Comparison of ENCODE assay signal across 20 cellular contexts in the genomic region with DNA sequence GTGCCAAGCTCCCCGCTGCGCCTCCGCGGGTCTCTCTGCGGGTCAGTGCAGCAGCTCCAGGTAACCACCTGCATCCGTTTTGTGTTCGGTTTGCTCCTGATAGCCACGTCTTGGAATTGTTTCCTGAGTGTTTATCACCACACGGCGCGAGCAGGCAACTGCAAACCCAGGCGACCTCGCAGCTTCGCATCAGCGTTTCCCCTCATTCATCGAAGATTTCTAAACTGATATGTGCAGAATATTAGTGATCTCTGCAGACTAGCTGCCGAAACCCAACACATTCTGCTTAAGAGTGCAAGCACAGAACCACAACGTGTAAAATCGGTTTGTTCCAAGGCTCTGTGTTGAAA.
"Had no signal": no experiment of that assay in that cellular context is flagged by ENCODE, and none has a peak within 500 bp of the region (broad histone marks: within the 10 kb centered on the region; RNA-seq: fewer than 3 reads in every experiment).

No MANE protein-coding gene starts in this region.

- H3K4me2 ChIP-seq: smooth muscle cell had no signal

- H3K4me1 ChIP-seq: heart right ventricle, lower lobe of right lung, right lobe of liver, testis, upper lobe of left lung had no signal

- H3K36me3 ChIP-seq: heart right ventricle, lower lobe of right lung, right lobe of liver, upper lobe of left lung had no signal

- DNase-seq: activated CD4-positive, alpha-beta memory T cell treated with anti-CD3 and anti-CD28 coated beads for 36 hours; activated CD4-positive, alpha-beta T cell treated with anti-CD3 and anti-CD28 coated beads for 48 hours; activated gamma-delta T cell; activated naive CD4-positive, alpha-beta T cell treated with anti-CD3 and anti-CD28 coated beads, Interleukin-2, amount 50 U/mL, for 16 hours; activated naive CD8-positive, alpha-beta T cell treated with anti-CD3 and anti-CD28 coated beads, Interleukin-2, amount 50 U/mL, for 24 hours; activated T-cell treated with anti-CD3 and anti-CD28 coated beads for 4 hours; effector CD4-positive, alpha-beta T cell; heart right ventricle; kidney; lower lobe of right lung; mesendoderm; mucosa of descending colon; naive B cell; occipital lobe; right lobe of liver; stimulated activated CD4-positive, alpha-beta T cell treated with anti-CD3 and anti-CD28 coated beads, Interleukin-15, amount 100 ng/mL, for 24 hours; stimulated activated naive CD4-positive, alpha-beta T cell; testis had no signal

- H3K27ac ChIP-seq: heart right ventricle, lower lobe of right lung, right lobe of liver, testis, upper lobe of left lung had no signal

- H3K9me3 ChIP-seq: heart right ventricle, lower lobe of right lung, mucosa of descending colon, right lobe of liver, testis, upper lobe of left lung had no signal

- H3K4me3 ChIP-seq: heart right ventricle, lower lobe of right lung, mucosa of descending colon, right lobe of liver, smooth muscle cell, testis, upper lobe of left lung had no signal

- H3K27me3 ChIP-seq: right lobe of liver, testis, upper lobe of left lung had no signal
